ENCODE assay signal across 13 cellular contexts in the genomic region with DNA sequence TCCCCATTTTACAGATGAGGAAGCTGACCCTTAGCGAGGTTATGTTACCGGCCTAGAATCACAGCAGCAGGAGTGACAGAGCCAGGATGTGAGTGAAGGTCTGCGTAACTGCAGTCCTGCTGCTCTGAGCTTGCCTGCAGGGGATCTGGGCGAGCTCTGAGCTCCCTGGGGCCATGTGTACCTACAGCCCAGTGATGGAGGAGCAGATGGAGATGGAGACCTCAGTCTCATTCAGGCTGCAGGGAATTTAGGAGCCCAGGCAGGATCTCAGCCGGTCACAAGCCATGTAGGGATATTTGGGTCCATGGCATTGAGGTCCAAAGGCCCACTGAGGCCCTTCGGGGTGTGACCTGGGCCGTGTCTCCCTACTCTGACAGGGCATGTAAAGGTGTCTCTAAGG.
"Had no signal": no experiment of that assay in that cellular context is flagged by ENCODE, and none has a peak within 500 bp of the region (broad histone marks: within the 10 kb centered on the region; RNA-seq: fewer than 3 reads in every experiment).

No MANE protein-coding gene starts in this region.

- H3K4me1 Mint-ChIP-seq: activated CD4-positive, alpha-beta T cell treated with anti-CD3 and anti-CD28 coated beads, Interleukin-2, amount 10 ng/mL, durations not matched to agents 24 days and 14 days; activated naive CD4-positive, alpha-beta T cell treated with anti-CD3 and anti-CD28 coated beads, Interleukin-2, amount 50 U/mL, for 24 hours; activated T-helper 17 cell treated with anti-CD3 and anti-CD28 coated beads, Interleukin-2, amount 50 U/mL, for 72 hours; stimulated activated naive B cell treated with anti-CD40 and anti-IgM and Interleukin-4, amounts not matched to agents 10 μg/mL and 1 μg/mL and 100 μg/mL, for 72 hours had no signal

- ATAC-seq: activated T-helper 17 cell treated with anti-CD3 and anti-CD28 coated beads, Interleukin-2, amount 50 U/mL, for 72 hours; left ventricle myocardium superior; right cardiac atrium; stimulated activated naive B cell treated with anti-CD40 and anti-IgM and Interleukin-4, amounts not matched to agents 10 μg/mL and 1 μg/mL and 100 μg/mL, for 72 hours had no signal

- H3K4me3 Mint-ChIP-seq: activated CD4-positive, alpha-beta T cell treated with anti-CD3 and anti-CD28 coated beads, Interleukin-2, amount 10 ng/mL, durations not matched to agents 24 days and 14 days; activated naive CD4-positive, alpha-beta T cell treated with anti-CD3 and anti-CD28 coated beads, Interleukin-2, amount 50 U/mL, for 24 hours; activated T-helper 17 cell treated with anti-CD3 and anti-CD28 coated beads, Interleukin-2, amount 50 U/mL, for 72 hours; nephron; stimulated activated naive B cell treated with anti-CD40 and anti-IgM and Interleukin-4, amounts not matched to agents 10 μg/mL and 1 μg/mL and 100 μg/mL, for 72 hours had no signal

- H3K27ac Mint-ChIP-seq: activated CD4-positive, alpha-beta T cell treated with anti-CD3 and anti-CD28 coated beads, Interleukin-2, amount 10 ng/mL, durations not matched to agents 24 days and 14 days; activated naive CD4-positive, alpha-beta T cell treated with anti-CD3 and anti-CD28 coated beads, Interleukin-2, amount 50 U/mL, for 24 hours; activated T-helper 17 cell treated with anti-CD3 and anti-CD28 coated beads, Interleukin-2, amount 50 U/mL, for 72 hours; stimulated activated naive B cell treated with anti-CD40 and anti-IgM and Interleukin-4, amounts not matched to agents 10 μg/mL and 1 μg/mL and 100 μg/mL, for 72 hours had no signal

- H3K9me3 Mint-ChIP-seq: activated CD4-positive, alpha-beta T cell treated with anti-CD3 and anti-CD28 coated beads, Interleukin-2, amount 10 ng/mL, durations not matched to agents 24 days and 14 days; activated naive CD4-positive, alpha-beta T cell treated with anti-CD3 and anti-CD28 coated beads, Interleukin-2, amount 50 U/mL, for 24 hours; activated T-helper 17 cell treated with anti-CD3 and anti-CD28 coated beads, Interleukin-2, amount 50 U/mL, for 72 hours; nephron; stimulated activated naive B cell treated with anti-CD40 and anti-IgM and Interleukin-4, amounts not matched to agents 10 μg/mL and 1 μg/mL and 100 μg/mL, for 72 hours had no signal

- DNase-seq: activated CD4-positive, alpha-beta T cell treated with anti-CD3 and anti-CD28 coated beads, Interleukin-2, amount 10 ng/mL, durations not matched to agents 24 days and 14 days; activated CD4-positive, CD25-positive, alpha-beta regulatory T cell; left ventricle myocardium superior; mesenchymal stem cell; occipital lobe; stimulated activated CD4-positive, alpha-beta T cell treated with anti-CD3 and anti-CD28 coated beads, Interleukin-15, amount 100 ng/mL, for 24 hours; stimulated activated CD4-positive, alpha-beta T cell treated with anti-CD3 and anti-CD28 coated beads, Interleukin-4, amount 100 ng/mL, for 1 hour; stimulated activated naive B cell treated with anti-CD40 and anti-IgM and Interleukin-4, amounts not matched to agents 10 μg/mL and 1 μg/mL and 100 μg/mL, for 72 hours; transverse colon had no signal

- H3K36me3 Mint-ChIP-seq: activated naive CD4-positive, alpha-beta T cell treated with anti-CD3 and anti-CD28 coated beads, Interleukin-2, amount 50 U/mL, for 24 hours; stimulated activated naive B cell treated with anti-CD40 and anti-IgM and Interleukin-4, amounts not matched to agents 10 μg/mL and 1 μg/mL and 100 μg/mL, for 72 hours had no signal
